In the genomic region with DNA sequence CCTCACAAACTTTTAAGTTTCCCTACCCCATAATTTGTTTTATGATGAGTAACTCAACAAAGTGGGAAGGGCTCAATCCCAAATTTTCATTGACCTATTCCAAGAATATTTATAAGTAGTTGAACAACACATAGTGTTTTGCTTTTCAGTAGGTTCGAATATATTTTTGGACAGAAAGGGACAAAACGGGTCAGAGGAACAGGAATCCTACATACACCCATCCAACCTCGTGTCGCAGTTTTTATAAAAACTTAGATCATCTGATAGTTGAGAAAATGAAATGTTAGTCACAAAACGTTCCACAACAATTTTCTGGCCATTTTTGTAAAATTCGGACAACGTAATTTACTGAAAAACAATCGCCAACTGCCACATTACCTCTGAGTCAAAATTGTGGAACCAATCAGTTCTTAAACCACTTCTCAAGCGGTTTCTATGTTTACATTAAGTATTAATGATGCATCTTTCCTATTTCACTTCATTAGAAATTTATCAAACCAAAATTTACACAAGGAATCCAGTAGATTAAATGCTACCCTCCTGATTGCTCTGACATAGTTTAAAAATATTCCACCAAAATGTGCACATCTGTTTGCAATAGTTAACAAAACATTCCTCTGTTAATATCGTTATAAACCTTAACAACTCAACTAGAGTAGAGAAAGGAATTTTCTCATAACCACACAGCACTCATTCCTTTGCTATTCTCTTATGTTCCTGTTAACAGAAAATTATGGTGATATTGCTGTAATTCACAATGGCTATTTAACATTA, we compare ENCODE assay signal across 17 cellular contexts. TPM values are rescaled to one million over a fixed set of nuclear protein-coding genes. Genes with fewer than 3 reads are reported as not detected.
DNase-seq lines count a peak whose midpoint lies in the region; ATAC-seq, FAIRE-seq and TF ChIP-seq lines count a peak whose summit lies in the region.
"Had no signal": no experiment of that assay in that cellular context is flagged by ENCODE, and none has a peak within 500 bp of the region (broad histone marks: within the 10 kb centered on the region; RNA-seq: fewer than 3 reads in every experiment).

No MANE protein-coding gene starts in this region.

- no peak for FAIRE-seq in A549 (lab: Jason Lieb, UNC)
- FAIRE-seq: GM12891 had no signal

- 0 out of 2 replicates have a peak overlapping the region, but pooled peaks have one; percentile 1 for H2BK20ac ChIP-seq in IMR-90 (ENCODE audit: low read depth, low read length)

- TF ChIP-seq CTCF in A549 (IDR thresholded peaks at IDR 0.05) (no peak), IMR-90 (conservative IDR thresholded peaks at IDR 0.05; ENCODE audit: low read depth, low read length) (no peak), choroid plexus epithelial cell (conservative IDR thresholded peaks at IDR 0.05; ENCODE audit: low read depth, low read length) (no peak)

- H3K27ac Mint-ChIP-seq in activated naive CD4-positive, alpha-beta T cell treated with anti-CD3 and anti-CD28 coated beads, Interleukin-2, amount 50 U/mL, for 72 hours = no peak overlapping the region
- H3K27ac Mint-ChIP-seq: CD8-positive, alpha-beta memory T cell had no signal

- TF ChIP-seq RAD21 in A549 (conservative IDR thresholded peaks at IDR 0.05 in 1 of 2, IDR thresholded peaks at IDR 0.05 in 1 of 2) (no peak), IMR-90 (IDR thresholded peaks at IDR 0.05; ENCODE audit: low read length) (no peak)

- H3K9me1 ChIP-seq in IMR-90 (ENCODE audit: insufficient read depth, low read length) = peaks cover 4% of the 10 kb centered on the region

- no peak overlapping the region for H4K8ac ChIP-seq in IMR-90 (ENCODE audit: low read depth in 2 of 2, low read length in 2 of 2)

- ATAC-seq in A549 (no peak), IMR-90 (ENCODE audit: low read depth) (peak; percentile 70), HG03442 (IDR thresholded peaks at IDR 0.05; ENCODE audit: unreplicated experiment) (no peak), GM21576 (IDR thresholded peaks at IDR 0.05; ENCODE audit: unreplicated experiment) (no peak)
- no peak for ATAC-seq in activated naive CD4-positive, alpha-beta T cell treated with anti-CD3 and anti-CD28 coated beads, Interleukin-2, amount 50 U/mL, for 72 hours

- no peak for TF ChIP-seq EP300 in A549 (IDR thresholded peaks at IDR 0.05)

- no peak overlapping the region for H2BK5ac ChIP-seq in IMR-90 (ENCODE audit: low read depth, low read length, poor library complexity, severe bottlenecking)

- H2AK9ac ChIP-seq in IMR-90 (replicated peaks; ENCODE audit: low read depth, low read length, poor library complexity) = no peak overlapping the region

- no peak overlapping the region for H3K4ac ChIP-seq in IMR-90 (ENCODE audit: low read depth, low read length)

- in situ Hi-C loops in IMR-90 (cut with MboI; ENCODE audit: low sequenced_read_pairs) = loop anchor here (25.0 kb wide), 2 partner anchors 198 to 348 kb away; partner anchors contain the start of gene CPED1

- WGBS in A549 (ENCODE audit: missing lambda C conversion rate) = 30% methylated on average over 10 of the region's 10 CpGs
- WGBS in IMR-90 (ENCODE audit: extremely low coverage in 2 of 2, insufficient read length in 1 of 2), 2 experiments = no CpG with 5 or more reads among the region's 10 CpGs

- H2BK120ac ChIP-seq in IMR-90 (ENCODE audit: low read depth, low read length) = no peak overlapping the region

- dilution Hi-C loops in IMR-90 (cut with HindIII; ENCODE audit: low sequenced_read_pairs, unreplicated experiment) = no loop called here

- no peak overlapping the region for H3K56ac ChIP-seq in IMR-90 (ENCODE audit: extremely low read depth, insufficient read depth, low read length)

- no peak overlapping the region for H3K9ac ChIP-seq in IMR-90 (ENCODE audit: low read depth, low read length)

- H2AFZ ChIP-seq in IMR-90 (replicated peaks; ENCODE audit: low read length, poor library complexity) = no peak overlapping the region

- no peaks in the 10 kb centered on the region for H3K36me3 Mint-ChIP-seq in activated naive CD4-positive, alpha-beta T cell treated with anti-CD3 and anti-CD28 coated beads, Interleukin-2, amount 50 U/mL, for 72 hours

- no TSS peak for BruUV-seq in IMR-90 (replicated peaks; lab: Mats Ljungman, UMichigan)

- H3K4me3 ChIP-seq in A549 (no peak overlapping the region), IMR-90 (ENCODE audit: insufficient read depth, low read depth, low read length) (no peak overlapping the region), choroid plexus epithelial cell (ENCODE audit: low read depth, low read length) (no peak overlapping the region)

- intact Hi-C loops in IMR-90 (cut with micrococcal nuclease) = loop anchor here (5.0 to 10.0 kb wide), 3 partner anchors 208 to 530 kb away; partner anchors contain the start of gene CPED1
- intact Hi-C loops in head of caudate nucleus (cut with DNase I) = no loop called here

- no peaks in the 10 kb centered on the region for H3K9me3 Mint-ChIP-seq in activated naive CD4-positive, alpha-beta T cell treated with anti-CD3 and anti-CD28 coated beads, Interleukin-2, amount 50 U/mL, for 72 hours
- H3K9me3 Mint-ChIP-seq: CD8-positive, alpha-beta memory T cell had no signal

- H3K14ac ChIP-seq in IMR-90 (replicated peaks; ENCODE audit: low read depth, low read length) = no peak overlapping the region

- H3K18ac ChIP-seq in IMR-90 (ENCODE audit: low read depth, low read length) = no peak overlapping the region

- no peak overlapping the region for H2AK5ac ChIP-seq in IMR-90 (ENCODE audit: low read depth, low read length)

- H4K5ac ChIP-seq in IMR-90 (ENCODE audit: low read depth, low read length) = no peak overlapping the region

- no peak overlapping the region for H4K91ac ChIP-seq in IMR-90 (ENCODE audit: insufficient read depth, low read depth, low read length)

- POLR2A ChIA-PET in A549 (lab: Yijun Ruan, JAX) (no interaction called here), IMR-90 (lab: Charles Lee; ENCODE audit: unreplicated experiment) (no interaction called here)

- no peak overlapping the region for H3K27ac ChIP-seq in A549
- no peak overlapping the region for H3K27ac ChIP-seq in IMR-90 (ENCODE audit: insufficient read depth, low read length)
- H3K27ac ChIP-seq: 22Rv1 had no signal

- H2BK15ac ChIP-seq in IMR-90 (ENCODE audit: low read depth, low read length) = no peak overlapping the region

- H3K27me3 ChIP-seq in IMR-90 (ENCODE audit: control insufficient read depth, insufficient read depth, low read length) = peaks cover 7% of the 10 kb centered on the region; the same call in 1 of the 2 replicates

- H3K4me2 ChIP-seq in A549 = no peak overlapping the region
- no peak overlapping the region for H3K4me2 ChIP-seq in IMR-90 (ENCODE audit: low read depth, low read length)

- H3K4me1 ChIP-seq in A549 = peaks cover 6% of the 10 kb centered on the region; the same call in 2 of the 3 replicates
- no peaks in the 10 kb centered on the region; the same call in 1 of the 2 replicates for H3K4me1 ChIP-seq in IMR-90 (ENCODE audit: control insufficient read depth, insufficient read depth, low read length)

- no peak for TF ChIP-seq POLR2A in A549 (IDR thresholded peaks at IDR 0.05; ENCODE audit: low read length)
- TF ChIP-seq POLR2A in IMR-90 (IDR thresholded peaks at IDR 0.05; ENCODE audit: low read depth, low read length) = no peak

- H3K79me1 ChIP-seq in IMR-90 (ENCODE audit: low read depth in 1 of 2, low read length in 2 of 2) = no peaks in the 10 kb centered on the region

- H4K20me1 ChIP-seq in IMR-90 (ENCODE audit: insufficient read depth, low read length) = no peaks in the 10 kb centered on the region

- CTCF ChIA-PET in A549 (lab: Yijun Ruan, JAX) (interaction anchor here (0.8 kb wide), 1 partner anchor 11 kb away, joined by 3 read pairs; no protein-coding TSS in a partner anchor), IMR-90 (lab: Yijun Ruan, JAX) (no interaction called here)

- H3K36me3 ChIP-seq in IMR-90 (ENCODE audit: control insufficient read depth, insufficient read depth, low read length) = no peaks in the 10 kb centered on the region; the same call in 1 of the 2 replicates

- no peak overlapping the region for H3K23ac ChIP-seq in IMR-90 (ENCODE audit: low read depth, low read length)

- DNase-seq in A549 (ENCODE audit: low read depth in 1 of 2, low spot score in 1 of 2) (no peak), EL (peak; percentile 33), IMR-90 (peak; percentile 50), choroid plexus epithelial cell (ENCODE audit: low read depth) (peak; percentile 51), head of caudate nucleus (no peak)
- DNase-seq in activated naive CD4-positive, alpha-beta T cell treated with anti-CD3 and anti-CD28 coated beads, Interleukin-2, amount 50 U/mL, for 72 hours (ENCODE audit: low spot score in 2 of 2) = no peak
- DNase-seq: CD8-positive, alpha-beta memory T cell; H7; NCI-H1436; NCI-H2029 treated with DMSO at 0.1 percent for 48 hours; NCI-H510A treated with DMSO at 0.1 percent for 48 hours; SIG-M5 had no signal

- H3K9me3 ChIP-seq in A549 = no peaks in the 10 kb centered on the region
- H3K9me3 ChIP-seq in IMR-90 (ENCODE audit: control insufficient read depth, insufficient read depth, low read length) = no peaks in the 10 kb centered on the region

TF ChIP-seq in A549, 52 proteins besides CTCF, POLR2A, EP300 and RAD21:
- TF ChIP-seq RNF2 (IDR thresholded peaks at IDR 0.05; ENCODE audit: borderline replicate concordance, low read depth) = peak; percentile 69
- TF ChIP-seq CBX8 (IDR thresholded peaks at IDR 0.05) = peak; percentile 55
- TF ChIP-seq NR3C1 (IDR thresholded peaks at IDR 0.05) = no peak
- no peak for TF ChIP-seq HOXB13 (CRISPR knock-in tag; IDR thresholded peaks at IDR 0.05; ENCODE audit: low read depth)
- no peak for TF ChIP-seq CEBPB (IDR thresholded peaks at IDR 0.05)

TF ChIP-seq in IMR-90, 13 proteins besides CTCF, POLR2A, EP300 and RAD21 (continues in another document):
- no peak for TF ChIP-seq BHLHE40 (IDR thresholded peaks at IDR 0.05; ENCODE audit: low read depth, low read length)
- TF ChIP-seq MAFK (IDR thresholded peaks at IDR 0.05; ENCODE audit: low read depth, low read length) = no peak
- no peak for TF ChIP-seq RCOR1 (IDR thresholded peaks at IDR 0.05; ENCODE audit: insufficient replicate concordance, low read length)
- no peak for TF ChIP-seq CEBPB (IDR thresholded peaks at IDR 0.05; ENCODE audit: low read depth, low read length)

RNA-seq across cellular contexts. Expression of gene WNT16, which starts 6.3 kb away (rescaled TPM):
- polyA plus RNA-seq in A549 (2011; rRNA removed) (not detected in 2 replicates), A549 (2017; fragmentation: RNase III; extraction: RNeasy Plus Mini Kit Qiagen cat#74134 plus additional on column Dnase treatment) (not detected in 3 replicates), IMR-90 (2012; rRNA removed) (0.68 and 0.95 TPM in 2 replicates)
- not detected in 2 replicates for polyA plus RNA-seq in A549 (2012; cell fraction: cytosol; rRNA removed)
- not detected in 2 replicates for polyA plus RNA-seq in A549 (2012; cell fraction: nucleus; rRNA removed)
- not detected in 2 replicates for polyA minus RNA-seq in A549 (2011; rRNA and poly(A)+ RNA removed)
- total RNA-seq in IMR-90 (2012; rRNA removed) = 1.1 and 1.7 TPM in 2 replicates
- polyA plus RNA-seq in IMR-90 (2012; cell fraction: cytosol; rRNA removed) = 0.22 and 0.25 TPM in 2 replicates
- 0.18 and 0.41 TPM in 2 replicates for polyA plus RNA-seq in IMR-90 (2012; cell fraction: nucleus; rRNA removed; ENCODE audit: low replicate concordance)
- total RNA-seq in activated naive CD4-positive, alpha-beta T cell treated with anti-CD3 and anti-CD28 coated beads, Interleukin-2, amount 50 U/mL, for 72 hours = not detected
- total RNA-seq: H7, RPMI7951 had no signal
- polyA plus RNA-seq: CD8-positive, alpha-beta memory T cell had no signal

Comparison
In these comparisons a context has a peak if more than half of its experiments do, and no peak if none do; other contexts are left out.
1. DNase-seq: peak in EL (single experiment), IMR-90 (single experiment) and choroid plexus epithelial cell (single experiment); none in A549 (0 of 2), activated naive CD4-positive, alpha-beta T cell treated with anti-CD3 and anti-CD28 coated beads, Interleukin-2, amount 50 U/mL, for 72 hours (0 of 2) and head of caudate nucleus (0 of 42).